ENCODE assay signal across 8 cellular contexts in the genomic region with DNA sequence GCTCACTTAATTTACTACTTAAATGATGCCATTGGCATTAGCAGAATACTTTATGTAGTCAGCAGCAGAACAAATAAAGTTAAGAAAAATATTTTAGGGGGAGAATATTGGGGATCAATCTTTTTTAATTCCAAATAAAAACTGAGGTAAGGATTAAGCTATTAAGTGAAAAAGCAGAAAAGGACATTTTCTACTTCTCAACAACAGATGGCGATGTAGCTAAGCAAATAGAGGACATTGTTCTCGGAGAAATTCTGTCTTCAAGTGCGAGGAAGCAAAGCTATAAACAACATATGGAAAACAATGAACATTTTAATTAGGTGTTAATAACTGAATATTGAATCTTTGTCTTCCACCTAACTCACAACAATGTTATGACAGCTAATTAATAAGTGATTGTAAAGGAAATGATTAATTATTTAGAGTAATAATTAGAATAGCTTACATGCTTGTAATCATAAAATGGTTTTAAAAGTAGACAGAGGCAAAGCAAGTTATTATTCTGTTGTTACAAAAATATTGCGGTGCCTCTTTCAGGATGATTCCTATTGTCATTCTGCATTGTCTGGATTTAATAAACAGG. TPM values are rescaled to one million over a fixed set of nuclear protein-coding genes. Genes with fewer than 3 reads are reported as not detected.
A peak's percentile ranks its signal among the peaks of the same experiment; 100 is the strongest.
DNase-seq lines count a peak whose midpoint lies in the region; ATAC-seq, FAIRE-seq and TF ChIP-seq lines count a peak whose summit lies in the region.

No MANE protein-coding gene starts in this region.

- H3K27ac ChIP-seq in ascending aorta (no peak overlapping the region), kidney (ENCODE audit: low read depth in 2 of 2, low read length in 2 of 2) (no peak overlapping the region), aorta (ENCODE audit: low read depth in 1 of 2, low read length in 2 of 2) (no peak overlapping the region)

- H3K36me3 ChIP-seq in ascending aorta (no peaks in the 10 kb centered on the region), kidney (ENCODE audit: control insufficient read depth in 1 of 2, insufficient read depth in 2 of 2, low read length in 2 of 2) (no peaks in the 10 kb centered on the region), aorta (ENCODE audit: control insufficient read depth in 1 of 2, insufficient read depth in 2 of 2, low read length in 1 of 2) (no peaks in the 10 kb centered on the region)

- H3K9me3 ChIP-seq in ascending aorta (no peaks in the 10 kb centered on the region), kidney (ENCODE audit: control insufficient read depth in 1 of 2, low read length in 2 of 2) (no peaks in the 10 kb centered on the region), aorta (ENCODE audit: control insufficient read depth, low read length) (no peaks in the 10 kb centered on the region)

- intact Hi-C loops in natural killer cell (cut with micrococcal nuclease): loop anchor here (10.0 kb wide), 1 partner anchor 1128 kb away; no protein-coding TSS in a partner anchor
- intact Hi-C loops in ascending aorta (cut with DNase I): loop anchor here (2.0 kb wide), 1 partner anchor 808 kb away; no protein-coding TSS in a partner anchor
- intact Hi-C loops in kidney (cut with DNase I): no loop called here
- intact Hi-C loops in aorta (cut with DNase I): loop anchor here (5.0 kb wide), 3 partner anchors 156 to 816 kb away; no protein-coding TSS in a partner anchor

- WGBS in aorta, 2 donors: 6 to 12% methylated on average over 4 of the region's 4 CpGs

- TF ChIP-seq CTCF in natural killer cell (IDR thresholded peaks at IDR 0.05) (peak; percentile 58), ascending aorta (IDR thresholded peaks at IDR 0.05) (peak in 2 of 3 experiments; percentile 57 to 67), kidney (IDR thresholded peaks at IDR 0.05; ENCODE audit: borderline replicate concordance, extremely low read depth, insufficient read depth) (peak; percentile 67)

- ATAC-seq in natural killer cell (peak in 1 of 3 donors; percentile 44), aorta (ENCODE audit: low FRiP score) (no peak), HG03457 (IDR thresholded peaks at IDR 0.05; ENCODE audit: unreplicated experiment) (no peak), GM21423 (IDR thresholded peaks at IDR 0.05; ENCODE audit: unreplicated experiment) (no peak)
- no peak for ATAC-seq in natural killer cell treated with Interleukin-12 subunit alpha and Interleukin-12 subunit beta and Interleukin-15 and Interleukin-18, amount 100 ng/mL, for 72 hours

- no peak for DNase-seq in natural killer cell
- no peak for DNase-seq in natural killer cell treated with Interleukin-12 subunit alpha and Interleukin-12 subunit beta and Interleukin-15 and Interleukin-18, amount 100 ng/mL, for 72 hours (ENCODE audit: low spot score)
- peak; percentile 10 for DNase-seq in NCI-H146 (lab: John Stamatoyannopoulos, UW)
- no peak for DNase-seq in ascending aorta (ENCODE audit: low spot score in 2 of 2)
- DNase-seq in kidney: no peak
- no peak for DNase-seq in aorta

- peak; percentile 96 for FAIRE-seq in kidney (lab: Jason Lieb, UNC)

- no peaks in the 10 kb centered on the region for H3K9me3 Mint-ChIP-seq in natural killer cell
- no peaks in the 10 kb centered on the region for H3K9me3 Mint-ChIP-seq in natural killer cell treated with Interleukin-12 subunit alpha and Interleukin-12 subunit beta and Interleukin-15 and Interleukin-18, amount 100 ng/mL, for 72 hours

- H3K4me3 ChIP-seq in ascending aorta (no peak overlapping the region), kidney (ENCODE audit: low read length in 2 of 2) (no peak overlapping the region), aorta (ENCODE audit: low read length in 2 of 2) (no peak overlapping the region)

- peaks cover 0 to 5% of the 10 kb centered on the region in 2 donors for H3K4me1 Mint-ChIP-seq in natural killer cell
- no peaks in the 10 kb centered on the region for H3K4me1 Mint-ChIP-seq in natural killer cell treated with Interleukin-12 subunit alpha and Interleukin-12 subunit beta and Interleukin-15 and Interleukin-18, amount 100 ng/mL, for 72 hours (ENCODE audit: low read depth in 2 of 2)

- H3K27me3 ChIP-seq in ascending aorta (no peaks in the 10 kb centered on the region), aorta (ENCODE audit: control insufficient read depth in 1 of 2, insufficient read depth in 2 of 2, low read length in 1 of 2) (no peaks in the 10 kb centered on the region)

- H3K4me1 ChIP-seq in ascending aorta: no peaks in the 10 kb centered on the region
- H3K4me1 ChIP-seq in kidney (ENCODE audit: control insufficient read depth in 1 of 2, insufficient read depth in 1 of 2, low read depth in 1 of 2, low read length in 2 of 2): no peaks in the 10 kb centered on the region
- H3K4me1 ChIP-seq in aorta (ENCODE audit: control insufficient read depth in 1 of 2, insufficient read depth in 2 of 2, low read length in 2 of 2): no peaks in the 10 kb centered on the region

- H3K27me3 Mint-ChIP-seq in natural killer cell (ENCODE audit: low read depth in 2 of 2): peaks cover 36 to 59% of the 10 kb centered on the region in 2 donors
- peaks cover 39 to 60% of the 10 kb centered on the region in 2 donors for H3K27me3 Mint-ChIP-seq in natural killer cell treated with Interleukin-12 subunit alpha and Interleukin-12 subunit beta and Interleukin-15 and Interleukin-18, amount 100 ng/mL, for 72 hours

- H3K27ac Mint-ChIP-seq in natural killer cell: no peak overlapping the region
- H3K27ac Mint-ChIP-seq in natural killer cell treated with Interleukin-12 subunit alpha and Interleukin-12 subunit beta and Interleukin-15 and Interleukin-18, amount 100 ng/mL, for 72 hours: no peak overlapping the region

- no peaks in the 10 kb centered on the region for H3K36me3 Mint-ChIP-seq in natural killer cell
- no peaks in the 10 kb centered on the region for H3K36me3 Mint-ChIP-seq in natural killer cell treated with Interleukin-12 subunit alpha and Interleukin-12 subunit beta and Interleukin-15 and Interleukin-18, amount 100 ng/mL, for 72 hours

- H3K4me3 Mint-ChIP-seq in natural killer cell: no peak overlapping the region
- H3K4me3 Mint-ChIP-seq in natural killer cell treated with Interleukin-12 subunit alpha and Interleukin-12 subunit beta and Interleukin-15 and Interleukin-18, amount 100 ng/mL, for 72 hours: no peak overlapping the region

- H3K9ac ChIP-seq in kidney (ENCODE audit: low read length in 2 of 2): no peak overlapping the region

RNA-seq across cellular contexts. Expression of a gene that starts 32.8 kb away (rescaled TPM):
- 10 to 100 TPM; 58.6 to 68.6 (median 67.4) TPM for total RNA-seq in natural killer cell
- 10 to 100 TPM; 33.5 to 59.9 TPM for total RNA-seq in natural killer cell treated with Interleukin-12 subunit alpha and Interleukin-12 subunit beta and Interleukin-15 and Interleukin-18, amount 100 ng/mL, for 72 hours
- 6.3 TPM for total RNA-seq in ascending aorta
- 36.3 TPM for total RNA-seq in kidney
- polyA plus RNA-seq in kidney (ENCODE audit: insufficient read depth, low read depth, low replicate concordance): 6.7 TPM
- 10 to 100 TPM; 34.8 to 42.8 TPM for total RNA-seq in aorta
- 10 to 100 TPM in 1 of 2 donors, 1 to 10 TPM in 1; 5.8 to 12.1 TPM for polyA plus RNA-seq in aorta

RNA-seq across cellular contexts. Expression of a gene that starts 41.6 kb away (rescaled TPM):
- total RNA-seq in natural killer cell (10 to 100 TPM in 2 of 3 donors, 1 to 10 TPM in 1; 9.5 to 20.5 (median 13.9) TPM), ascending aorta (64.2 TPM), kidney (29.0 TPM), aorta (10 to 100 TPM; 34.2 to 43.2 TPM)
- total RNA-seq in natural killer cell treated with Interleukin-12 subunit alpha and Interleukin-12 subunit beta and Interleukin-15 and Interleukin-18, amount 100 ng/mL, for 72 hours: 10 to 100 TPM; 21.7 to 47.7 TPM
- polyA plus RNA-seq in kidney (ENCODE audit: insufficient read depth, low read depth, low replicate concordance) (18.4 TPM), aorta (10 to 100 TPM; 35.1 to 44.5 TPM)
